37 cellular contexts compared by ENCODE assay signal in the genomic region with DNA sequence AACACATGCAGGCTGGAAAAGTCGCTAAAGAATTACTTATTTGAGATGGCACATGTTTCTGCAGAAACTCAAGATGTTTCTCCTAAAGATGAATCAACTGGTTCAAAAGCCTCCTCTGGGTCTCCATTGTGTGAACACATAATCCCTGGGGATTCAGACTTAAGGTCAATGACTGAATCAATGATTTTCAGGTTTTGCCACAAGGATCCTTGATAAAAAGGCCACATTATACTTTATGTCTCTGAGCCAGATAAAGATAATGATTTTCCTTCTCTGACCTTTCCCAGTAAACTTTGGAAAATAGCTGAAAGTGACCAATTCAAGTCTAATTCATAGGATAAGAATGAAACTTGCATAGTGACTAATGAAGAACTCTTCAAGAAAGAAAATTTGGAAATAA. TPM values are rescaled to one million over a fixed set of nuclear protein-coding genes. Genes with fewer than 3 reads are reported as not detected.
"Had no signal": no experiment of that assay in that cellular context is flagged by ENCODE, and none has a peak within 500 bp of the region (broad histone marks: within the 10 kb centered on the region; RNA-seq: fewer than 3 reads in every experiment).

No MANE protein-coding gene starts in this region.

- H3K4me2 ChIP-seq: KMS-11 had no signal

- DNase-seq: Karpas-422, Kasumi-1, MG63, MM.1S, MV-4-11, NCI-H1048, NCI-H1092, NCI-H1092 treated with DMSO at 0.1 percent for 48 hours, NCI-H1105, NCI-H1105 treated with DMSO at 0.1 percent for 48 hours, NCI-H1417, NCI-H1417 treated with DMSO at 0.1 percent for 48 hours, NCI-H1436, NCI-H1436 treated with DMSO at 0.1 percent for 48 hours, NCI-H146, NCI-H1694, NCI-H1694 treated with DMSO at 0.1 percent for 48 hours, NCI-H187, NCI-H187 treated with DMSO at 0.1 percent for 48 hours, NCI-H1930, NCI-H2029, NCI-H2029 treated with DMSO at 0.1 percent for 48 hours, NCI-H2081, NCI-H2081 treated with DMSO at 0.1 percent for 48 hours, NCI-H2107, NCI-H2171, NCI-H2171 treated with DMSO at 0.1 percent for 48 hours, NCI-H2227 treated with DMSO at 0.1 percent for 48 hours, NCI-H226, NCI-H345, NCI-H446, NCI-H446 treated with DMSO at 0.1 percent for 48 hours, NCI-H510A had no signal

- H3K27me3 ChIP-seq: MG63 had no signal

- H3K36me3 ChIP-seq: MG63 had no signal

- H3K9ac ChIP-seq: KMS-11 had no signal

- H3K27ac ChIP-seq: KMS-11 had no signal

- H3K9me3 ChIP-seq: MG63 had no signal

- H3K4me3 ChIP-seq: MG63 had no signal

RNA-seq across cellular contexts. Expression of a gene that starts 2.3 kb away (rescaled TPM):
- total RNA-seq: LHCN-M2, MCF 10A, NCI-H460 had no signal
